9 cellular contexts compared by ENCODE assay signal in the genomic region with DNA sequence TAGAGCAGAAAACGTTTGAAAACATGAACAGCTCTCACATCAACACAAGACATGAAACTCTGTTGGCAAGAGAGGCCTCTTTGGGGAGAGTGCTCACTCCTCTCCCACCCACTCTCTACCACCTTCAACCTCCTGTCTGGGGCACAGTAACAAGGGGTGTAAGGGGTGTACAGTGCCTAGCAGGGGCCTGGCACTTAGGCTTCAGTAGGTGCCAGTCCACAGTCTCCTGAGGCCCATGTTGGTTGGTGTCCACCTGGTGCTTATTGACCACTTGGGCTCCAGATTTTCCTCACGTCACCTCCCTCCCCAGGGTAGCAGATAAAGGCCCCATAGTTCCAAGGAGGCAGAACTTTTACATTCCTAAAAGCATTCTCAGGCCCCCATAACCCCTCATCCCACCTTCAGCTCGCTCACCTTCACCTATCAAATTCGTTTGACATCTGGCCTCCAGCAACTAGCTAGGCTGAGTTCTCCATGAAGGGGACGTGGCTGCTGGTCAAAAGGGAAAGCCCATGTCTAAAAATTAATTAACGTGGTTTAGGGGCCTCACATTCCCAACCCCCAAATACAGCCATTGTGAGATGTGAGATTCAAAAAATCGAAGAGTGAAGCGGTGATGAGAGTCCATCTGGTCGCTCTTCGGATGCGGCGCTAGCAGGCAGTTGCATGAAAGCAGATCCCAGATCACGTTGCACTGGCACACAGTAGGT. TPM values are rescaled to one million over a fixed set of nuclear protein-coding genes. Genes with fewer than 3 reads are reported as not detected.
DNase-seq lines count a peak whose midpoint lies in the region; ATAC-seq, FAIRE-seq and TF ChIP-seq lines count a peak whose summit lies in the region.
"Had no signal": no experiment of that assay in that cellular context is flagged by ENCODE, and none has a peak within 500 bp of the region (broad histone marks: within the 10 kb centered on the region; RNA-seq: fewer than 3 reads in every experiment).

No MANE protein-coding gene starts in this region.

- TF ChIP-seq CTCF in keratinocyte (optimal IDR thresholded peaks at IDR 0.05 in 1 of 3, IDR thresholded peaks at IDR 0.05 in 1 of 3, conservative IDR thresholded peaks at IDR 0.05 in 1 of 3; ENCODE audit: extremely low read depth in 1 of 3, insufficient read depth in 2 of 3, low read length in 3 of 3): no peak
- TF ChIP-seq CTCF in suprapubic skin (IDR thresholded peaks at IDR 0.05): no peak

- no peak for TF ChIP-seq POLR2A in suprapubic skin (IDR thresholded peaks at IDR 0.05)

- peak overlapping the region; percentile 100 for H3K4me2 ChIP-seq in keratinocyte (ENCODE audit: control insufficient read depth, extremely low read depth, insufficient read depth, low read depth, low read length)

- H3K27ac ChIP-seq in keratinocyte (ENCODE audit: control insufficient read depth, insufficient read depth, low read length) (peak overlapping the region; percentile 99), suprapubic skin (peak overlapping the region; percentile 99)

- H3K9ac ChIP-seq in keratinocyte (ENCODE audit: control insufficient read depth, extremely low read depth, insufficient read depth, low read length): peak overlapping the region; percentile 99

- H3K27me3 Mint-ChIP-seq in T-helper 1 cell treated with Interleukin-12 subunit alpha and Interleukin-12 subunit beta and Interleukin-4 antibody, amounts not matched to agents 30 μg/mL and 1 μg/mL, for 36 hours (ENCODE audit: low read depth): no peaks in the 10 kb centered on the region
- no peaks in the 10 kb centered on the region for H3K27me3 Mint-ChIP-seq in activated naive CD8-positive, alpha-beta T cell treated with anti-CD3 and anti-CD28 coated beads, Interleukin-2, amount 10 ng/mL, durations not matched to agents 7 days and 5 days

- H3K27ac Mint-ChIP-seq in T-helper 1 cell treated with Interleukin-12 subunit alpha and Interleukin-12 subunit beta and Interleukin-4 antibody, amounts not matched to agents 30 μg/mL and 1 μg/mL, for 36 hours: peak overlapping the region; percentile 98
- peak overlapping the region; percentile 98 for H3K27ac Mint-ChIP-seq in activated naive CD8-positive, alpha-beta T cell treated with anti-CD3 and anti-CD28 coated beads, Interleukin-2, amount 10 ng/mL, durations not matched to agents 7 days and 5 days

- H3K4me1 ChIP-seq in keratinocyte (ENCODE audit: control insufficient read depth, extremely low read depth, insufficient read depth, low read length) (peaks cover 41% of the 10 kb centered on the region), suprapubic skin (peaks cover 50% of the 10 kb centered on the region)

- peaks cover 5 to 8% of the 10 kb centered on the region in 2 experiments for H3K36me3 ChIP-seq in keratinocyte (ENCODE audit: control insufficient read depth in 2 of 2, extremely low read depth in 1 of 2, insufficient read depth in 2 of 2, low read length in 2 of 2)
- no peaks in the 10 kb centered on the region for H3K36me3 ChIP-seq in suprapubic skin

- FAIRE-seq in keratinocyte (lab: Jason Lieb, UNC): no peak
- FAIRE-seq: A204.1 had no signal

- H3K4me3 Mint-ChIP-seq in T-helper 1 cell treated with Interleukin-12 subunit alpha and Interleukin-12 subunit beta and Interleukin-4 antibody, amounts not matched to agents 30 μg/mL and 1 μg/mL, for 36 hours: peak overlapping the region; percentile 97
- peak overlapping the region; percentile 97 for H3K4me3 Mint-ChIP-seq in activated naive CD8-positive, alpha-beta T cell treated with anti-CD3 and anti-CD28 coated beads, Interleukin-2, amount 10 ng/mL, durations not matched to agents 7 days and 5 days

- TF ChIP-seq EP300 in suprapubic skin (IDR thresholded peaks at IDR 0.05): no peak

- no peaks in the 10 kb centered on the region for H3K9me3 Mint-ChIP-seq in T-helper 1 cell treated with Interleukin-12 subunit alpha and Interleukin-12 subunit beta and Interleukin-4 antibody, amounts not matched to agents 30 μg/mL and 1 μg/mL, for 36 hours
- H3K9me3 Mint-ChIP-seq in activated naive CD8-positive, alpha-beta T cell treated with anti-CD3 and anti-CD28 coated beads, Interleukin-2, amount 10 ng/mL, durations not matched to agents 7 days and 5 days: no peaks in the 10 kb centered on the region

- peaks cover 46% of the 10 kb centered on the region for H3K79me2 ChIP-seq in keratinocyte (ENCODE audit: control insufficient read depth, insufficient read depth, low read length)

- no peak for DNase-seq in T-helper 1 cell
- DNase-seq in activated naive CD8-positive, alpha-beta T cell treated with anti-CD3 and anti-CD28 coated beads, Interleukin-2, amount 10 ng/mL, durations not matched to agents 7 days and 5 days: no peak
- no peak for DNase-seq in keratinocyte (ENCODE audit: low read depth, low spot score)
- DNase-seq in suprapubic skin (ENCODE audit: low spot score in 2 of 2): no peak
- DNase-seq in T-helper 9 cell: no peak

- H4K20me1 ChIP-seq in keratinocyte (ENCODE audit: control insufficient read depth, extremely low read depth, insufficient read depth, low read length): peaks cover 8% of the 10 kb centered on the region

- no peaks in the 10 kb centered on the region for H3K9me1 ChIP-seq in keratinocyte (ENCODE audit: control insufficient read depth, extremely low read depth, insufficient read depth, low read length)

- ATAC-seq in activated naive CD8-positive, alpha-beta T cell treated with anti-CD3 and anti-CD28 coated beads, Interleukin-2, amount 10 ng/mL, durations not matched to agents 7 days and 5 days (ENCODE audit: low read depth): no peak
- no peak for ATAC-seq in HG02885 (IDR thresholded peaks at IDR 0.05; ENCODE audit: poor library complexity, unreplicated experiment)
- ATAC-seq in HG02840 (IDR thresholded peaks at IDR 0.05; ENCODE audit: low FRiP score, unreplicated experiment): no peak

- H3K4me3 ChIP-seq in keratinocyte (ENCODE audit: control insufficient read depth in 2 of 3, extremely low read depth in 1 of 3, insufficient read depth in 2 of 3, low read depth in 1 of 3, low read length in 3 of 3) (peak overlapping the region; percentile 64 to 96 (median 95)), suprapubic skin (peak overlapping the region; percentile 89)

- dilution Hi-C loops in keratinocyte (cut with MboI; ENCODE audit: extremely low pct_ligation_motif_present, low sequenced_read_pairs): no loop called here

- WGBS in suprapubic skin: 72% methylated on average over 13 of the region's 13 CpGs

- POLR2A ChIA-PET in activated naive CD8-positive, alpha-beta T cell treated with anti-CD3 and anti-CD28 coated beads, Interleukin-2, amount 10 ng/mL, durations not matched to agents 7 days and 5 days (lab: Charles Lee): interaction anchor here (0.7 to 4.5 kb wide), 9 partner anchors 11 to 78 kb away, joined by 3 to 33 read pairs (median 5); partner anchors contain the start of gene KLHL22

- H3K27me3 ChIP-seq in keratinocyte (ENCODE audit: control insufficient read depth, extremely low read depth, insufficient read depth, low read length) (no peaks in the 10 kb centered on the region), suprapubic skin (no peaks in the 10 kb centered on the region)

- peaks cover 37% of the 10 kb centered on the region for H3K4me1 Mint-ChIP-seq in T-helper 1 cell treated with Interleukin-12 subunit alpha and Interleukin-12 subunit beta and Interleukin-4 antibody, amounts not matched to agents 30 μg/mL and 1 μg/mL, for 36 hours (ENCODE audit: low read depth)
- H3K4me1 Mint-ChIP-seq in activated naive CD8-positive, alpha-beta T cell treated with anti-CD3 and anti-CD28 coated beads, Interleukin-2, amount 10 ng/mL, durations not matched to agents 7 days and 5 days: peaks cover 33% of the 10 kb centered on the region

- H2AFZ ChIP-seq in keratinocyte (ENCODE audit: control insufficient read depth, low read length): peak overlapping the region; percentile 74

- H3K36me3 Mint-ChIP-seq in T-helper 1 cell treated with Interleukin-12 subunit alpha and Interleukin-12 subunit beta and Interleukin-4 antibody, amounts not matched to agents 30 μg/mL and 1 μg/mL, for 36 hours (ENCODE audit: low read depth): peaks cover 22% of the 10 kb centered on the region
- H3K36me3 Mint-ChIP-seq in activated naive CD8-positive, alpha-beta T cell treated with anti-CD3 and anti-CD28 coated beads, Interleukin-2, amount 10 ng/mL, durations not matched to agents 7 days and 5 days: peaks cover 19% of the 10 kb centered on the region

- H3K9me3 ChIP-seq in keratinocyte (ENCODE audit: control insufficient read depth, low read depth, low read length) (no peaks in the 10 kb centered on the region), suprapubic skin (no peaks in the 10 kb centered on the region)

RNA-seq across cellular contexts. Expression of gene MED15, which starts 0.7 kb away (rescaled TPM):
- total RNA-seq in activated naive CD8-positive, alpha-beta T cell treated with anti-CD3 and anti-CD28 coated beads, Interleukin-2, amount 10 ng/mL, durations not matched to agents 7 days and 5 days: 100 to 1,000 TPM; 227 to 233 TPM
- polyA plus RNA-seq in keratinocyte: 24.9 to 51.4 TPM (median 29.2 TPM) in 3 replicates
- polyA plus RNA-seq in keratinocyte (2011; ENCODE audit: low read depth): 65.8 TPM
- 22.9 and 50.3 TPM in 2 replicates for polyA plus RNA-seq in keratinocyte (2011; cell fraction: cytosol; rRNA removed)
- polyA plus RNA-seq in keratinocyte (2011; cell fraction: nucleus; rRNA removed): 100 and 122 TPM in 2 replicates
- 47.2 and 78.2 TPM in 2 replicates for polyA plus RNA-seq in keratinocyte (2012; ENCODE audit: low replicate concordance)
- 63.9 to 128 TPM (median 69.3 TPM) in 3 replicates for polyA minus RNA-seq in keratinocyte
- 86.5 TPM for polyA minus RNA-seq in keratinocyte (2011; cell fraction: cytosol; rRNA and poly(A)+ RNA removed)
- polyA minus RNA-seq in keratinocyte (2011; cell fraction: nucleus; rRNA and poly(A)+ RNA removed): 121 and 126 TPM in 2 replicates
- 100 to 1,000 TPM in 1 of 4 donors, 10 to 100 TPM in 3; 59.8 to 163 (median 70.8) TPM for total RNA-seq in suprapubic skin

RNA-seq across cellular contexts. Expression of gene KLHL22, which starts 11.1 kb away (rescaled TPM):
- total RNA-seq in activated naive CD8-positive, alpha-beta T cell treated with anti-CD3 and anti-CD28 coated beads, Interleukin-2, amount 10 ng/mL, durations not matched to agents 7 days and 5 days: 10 to 100 TPM; 31.7 to 37.3 TPM
- polyA plus RNA-seq in keratinocyte: 9.3 to 16.6 TPM (median 10.0 TPM) in 3 replicates
- polyA plus RNA-seq in keratinocyte (2011; ENCODE audit: low read depth): 0.97 TPM
- polyA plus RNA-seq in keratinocyte (2011; cell fraction: cytosol; rRNA removed): 6.4 and 7.8 TPM in 2 replicates
- 20.6 and 24.4 TPM in 2 replicates for polyA plus RNA-seq in keratinocyte (2011; cell fraction: nucleus; rRNA removed)
- polyA plus RNA-seq in keratinocyte (2012; ENCODE audit: low replicate concordance): 5.7 and 8.2 TPM in 2 replicates
- polyA minus RNA-seq in keratinocyte: 12.4 to 25.5 TPM (median 15.5 TPM) in 3 replicates
- 9.2 TPM for polyA minus RNA-seq in keratinocyte (2011; cell fraction: cytosol; rRNA and poly(A)+ RNA removed)
- polyA minus RNA-seq in keratinocyte (2011; cell fraction: nucleus; rRNA and poly(A)+ RNA removed): 9.4 and 16.4 TPM in 2 replicates
- total RNA-seq in suprapubic skin: 10 to 100 TPM; 12.3 to 29.7 (median 18.3) TPM
